12 cellular contexts compared by ENCODE assay signal in genomic region chr6:106281661-106282060, GRCh38.
"Had no signal": no experiment of that assay in that cellular context is flagged by ENCODE, and none has a peak within 500 bp of the region (broad histone marks: within the 10 kb centered on the region; RNA-seq: fewer than 3 reads in every experiment).

No MANE protein-coding gene starts in this region.

- ATAC-seq: left lobe of liver; stimulated activated naive B cell treated with anti-CD40 and anti-IgM and Interleukin-4, amounts not matched to agents 10 μg/mL and 1 μg/mL and 100 μg/mL, for 72 hours had no signal

- H3K4me3 Mint-ChIP-seq: activated naive CD8-positive, alpha-beta T cell treated with anti-CD3 and anti-CD28 coated beads, Interleukin-2, amount 10 ng/mL, durations not matched to agents 7 days and 5 days; naive B cell; stimulated activated naive B cell treated with anti-CD40 and anti-IgM and Interleukin-4, amounts not matched to agents 10 μg/mL and 1 μg/mL and 100 μg/mL, for 72 hours had no signal

- H3K27ac ChIP-seq: hepatocyte, parathyroid adenoma, SJCRH30, transverse colon had no signal

- DNase-seq: activated CD4-positive, alpha-beta T cell treated with anti-CD3 and anti-CD28 coated beads for 4 hours; activated gamma-delta T cell treated with Interleukin-2 at 50 U/mL for 16 hours; activated naive CD8-positive, alpha-beta T cell treated with anti-CD3 and anti-CD28 coated beads, Interleukin-2, amount 10 ng/mL, durations not matched to agents 7 days and 5 days; anterior cingulate cortex; naive B cell; SJCRH30; stimulated activated naive B cell treated with anti-CD40 and anti-IgM and Interleukin-4, amounts not matched to agents 10 μg/mL and 1 μg/mL and 100 μg/mL, for 72 hours; T1000; transverse colon had no signal

- H3K27ac Mint-ChIP-seq: activated naive CD8-positive, alpha-beta T cell treated with anti-CD3 and anti-CD28 coated beads, Interleukin-2, amount 10 ng/mL, durations not matched to agents 7 days and 5 days; stimulated activated naive B cell treated with anti-CD40 and anti-IgM and Interleukin-4, amounts not matched to agents 10 μg/mL and 1 μg/mL and 100 μg/mL, for 72 hours had no signal

- H3K27me3 Mint-ChIP-seq: activated naive CD8-positive, alpha-beta T cell treated with anti-CD3 and anti-CD28 coated beads, Interleukin-2, amount 10 ng/mL, durations not matched to agents 7 days and 5 days; naive B cell; stimulated activated naive B cell treated with anti-CD40 and anti-IgM and Interleukin-4, amounts not matched to agents 10 μg/mL and 1 μg/mL and 100 μg/mL, for 72 hours had no signal

- H3K9me3 Mint-ChIP-seq: stimulated activated naive B cell treated with anti-CD40 and anti-IgM and Interleukin-4, amounts not matched to agents 10 μg/mL and 1 μg/mL and 100 μg/mL, for 72 hours had no signal

- H3K4me3 ChIP-seq: hepatocyte, SJCRH30, transverse colon had no signal
